8 cellular contexts compared by ENCODE assay signal in the genomic region with DNA sequence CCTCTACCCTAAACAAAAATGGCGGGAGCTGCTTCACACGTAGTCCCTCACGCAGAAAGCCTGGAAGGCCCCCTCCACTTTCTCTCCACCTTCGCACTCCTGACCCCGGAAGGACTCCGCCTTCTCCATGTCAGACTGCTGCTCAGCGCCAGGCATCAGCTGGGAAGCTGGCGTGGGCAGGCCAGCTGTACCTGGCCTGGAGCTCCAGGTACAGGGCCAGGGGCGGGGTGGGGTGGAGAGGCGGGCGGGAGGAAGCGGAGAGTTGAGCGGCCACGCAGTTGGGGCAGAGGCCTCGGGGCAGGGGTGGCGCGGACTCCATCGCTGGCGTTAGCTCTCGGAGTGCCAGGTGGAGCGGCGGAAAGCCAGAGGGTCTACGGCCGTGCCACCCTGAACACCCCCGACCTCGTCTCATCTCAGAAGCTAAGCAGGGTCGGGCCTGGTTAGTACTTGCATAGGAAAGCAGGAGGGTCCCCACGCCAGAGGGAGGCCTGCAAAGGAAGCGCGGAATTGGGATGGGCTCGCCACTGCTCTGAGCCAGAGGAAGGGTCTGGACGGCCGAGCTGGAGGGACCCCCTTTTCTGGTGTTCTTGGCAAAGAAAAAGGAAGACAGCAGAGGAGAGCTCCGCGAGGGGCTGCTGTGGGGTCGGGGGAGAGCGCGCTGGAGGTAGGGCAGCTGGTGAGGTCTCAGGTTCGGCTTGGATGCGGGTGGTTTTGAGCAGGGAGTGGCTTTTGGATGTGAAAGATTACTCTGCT.
DNase-seq lines count a peak whose midpoint lies in the region; ATAC-seq and TF ChIP-seq lines count a peak whose summit lies in the region.

A gene with protein sequence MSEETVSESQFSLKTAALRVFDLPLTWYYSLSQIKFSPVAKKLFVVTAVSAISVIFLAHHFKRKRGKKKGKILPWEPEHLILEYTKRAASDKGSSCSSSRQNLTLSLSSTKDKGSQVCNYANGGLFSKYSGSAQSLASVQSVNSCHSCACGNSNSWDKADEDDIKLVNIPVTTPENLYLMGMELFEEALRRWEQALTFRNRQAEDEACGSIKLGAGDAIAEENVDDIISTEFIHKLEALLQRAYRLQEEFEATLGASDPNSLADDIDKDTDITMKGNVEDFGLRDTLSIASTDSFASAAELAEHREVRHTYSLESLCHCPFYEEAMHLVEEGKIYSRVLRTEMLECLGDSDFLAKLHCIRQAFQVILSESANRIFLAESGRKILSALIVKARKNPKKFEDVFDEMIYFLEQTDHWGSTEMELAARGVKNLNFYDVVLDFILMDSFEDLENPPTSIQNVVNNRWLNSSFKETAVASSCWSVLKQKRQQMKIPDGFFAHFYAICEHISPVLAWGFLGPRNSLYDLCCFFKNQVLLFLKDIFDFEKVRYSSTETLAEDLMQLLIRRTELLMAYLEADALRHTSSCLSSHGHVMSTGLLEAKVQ (plus strand): TSS at position 121 of the 753 bp plus-strand sequence. CDS start 3,604 bp downstream, outside the sequence.

- H3K9me3 ChIP-seq in OCI-LY1 (ENCODE audit: low read length) = no peaks in the 10 kb centered on the region

- peaks cover 24% of the 10 kb centered on the region for H3K4me1 ChIP-seq in OCI-LY1 (ENCODE audit: insufficient read depth, low read length, severe bottlenecking)

- peaks cover 34% of the 10 kb centered on the region for H3K79me2 ChIP-seq in OCI-LY1 (ENCODE audit: insufficient read depth, low read length)

- H3K4me2 ChIP-seq in OCI-LY1 (ENCODE audit: low read length) = peak within 1 kb of the TSS; percentile 77

- H3K4me3 ChIP-seq in OCI-LY1 (ENCODE audit: low read depth, low read length, poor library complexity, severe bottlenecking) = peak within 1 kb of the TSS; percentile 91

- peak within 1 kb of the TSS; percentile 97 for H2AFZ ChIP-seq in OCI-LY1 (ENCODE audit: low read length)

- H3K27ac ChIP-seq in OCI-LY1 (ENCODE audit: low read depth, low read length, poor library complexity, severe bottlenecking) = peak within 1 kb of the TSS; percentile 48

- H4K20me1 ChIP-seq in OCI-LY1 (ENCODE audit: insufficient read depth, low read length) = no peaks in the 10 kb centered on the region

- peaks cover 18% of the 10 kb centered on the region for H3K36me3 ChIP-seq in OCI-LY1 (ENCODE audit: insufficient read depth, low read length)

- H3K27me3 ChIP-seq in OCI-LY1 (ENCODE audit: insufficient read depth, low read length) = no peaks in the 10 kb centered on the region

- ATAC-seq in GM21526 (IDR thresholded peaks at IDR 0.05; ENCODE audit: low FRiP score, unreplicated experiment) = peak; percentile 95

- no peak for TF ChIP-seq CTCF in OCI-LY1 (IDR thresholded peaks at IDR 0.05; ENCODE audit: low read length)

- H3K9ac ChIP-seq in OCI-LY1 (ENCODE audit: low read length) = peak within 1 kb of the TSS; percentile 84

- DNase-seq in DMS 273 (lab: John Stamatoyannopoulos, UW; ENCODE audit: unreplicated experiment) (peak; percentile 93), HuH-7 (ENCODE audit: low spot score) (peak; percentile 75), epidermal melanocyte (ENCODE audit: insufficient read length, low spot score) (peak; percentile 67), middle frontal gyrus (ENCODE audit: extremely low spot score, low spot score) (peak; percentile 84)
- peak; percentile 86 for DNase-seq in activated CD8-positive, alpha-beta memory T cell treated with anti-CD3 and anti-CD28 coated beads, Interleukin-2, amount 50 U/mL, for 48 hours
- peak; percentile 63 to 73 for DNase-seq in stimulated activated CD8-positive, alpha-beta memory T cell treated with anti-CD3 and anti-CD28 coated beads, Interleukin-2, amount 100 ng/mL, for 1 hour (ENCODE audit: low read depth in 2 of 2)

- H3K9me2 ChIP-seq in OCI-LY1 (ENCODE audit: low read depth, low read length) = no peaks in the 10 kb centered on the region

- H3F3A ChIP-seq in OCI-LY1 (ENCODE audit: insufficient read depth, low read length) = 0 out of 2 replicates have a peak, but pooled peaks cover 5% of the 10 kb centered on the region

Comparison
In these comparisons a context has a peak if more than half of its experiments do, and no peak if none do; other contexts are left out.
1. Peak in every context shown above with its lines: DNase-seq, ATAC-seq, H3K4me3 ChIP-seq and H3K27ac ChIP-seq.